ENCODE assay signal across 31 cellular contexts in genomic region chr4:65773636-65774035, GRCh38.
"Had no signal": no experiment of that assay in that cellular context is flagged by ENCODE, and none has a peak within 500 bp of the region (broad histone marks: within the 10 kb centered on the region; RNA-seq: fewer than 3 reads in every experiment).

No MANE protein-coding gene starts in this region.

- H3K36me3 ChIP-seq: esophagus muscularis mucosa, gastrocnemius medialis, WERI-Rb-1 had no signal

- H3K27ac ChIP-seq: body of pancreas, esophagus muscularis mucosa, foreskin keratinocyte, gastrocnemius medialis, WERI-Rb-1 had no signal

- H3K27me3 ChIP-seq: body of pancreas, esophagus muscularis mucosa, foreskin keratinocyte, gastrocnemius medialis had no signal

- ATAC-seq: activated CD4-positive, CD25-positive, alpha-beta regulatory T cell treated with anti-CD3 and anti-CD28 coated beads, Interleukin-2, amount 50 U/mL, for 24 hours; activated CD8-positive, alpha-beta T cell treated with anti-CD3 and anti-CD28 coated beads for 36 hours; activated T-cell treated with anti-CD3 and anti-CD28 coated beads, Interleukin-2, amount 50 U/mL, for 4 hours; activated T-helper 17 cell treated with anti-CD3 and anti-CD28 coated beads, Interleukin-2, amount 50 U/mL, for 72 hours; body of pancreas; effector memory CD8-positive, alpha-beta T cell; foreskin keratinocyte; gastrocnemius medialis; T-helper 17 cell had no signal

- H3K27ac Mint-ChIP-seq: activated B cell treated with CpG ODN at 0.5 μM for 24 hours; activated CD8-positive, alpha-beta T cell treated with anti-CD3 and anti-CD28 coated beads for 36 hours; activated naive CD8-positive, alpha-beta T cell; activated T-helper 17 cell treated with anti-CD3 and anti-CD28 coated beads, Interleukin-2, amount 50 U/mL, for 72 hours; effector memory CD8-positive, alpha-beta T cell; T-helper 17 cell; T-helper 2 cell treated with Interferon-gamma antibody and Interleukin-4, amounts not matched to agents 5 μg/mL and 100 μg/mL, for 36 hours had no signal

- H3K4me3 ChIP-seq: body of pancreas, esophagus muscularis mucosa, gastrocnemius medialis had no signal

- H3K4me1 ChIP-seq: body of pancreas, esophagus muscularis mucosa, foreskin keratinocyte, gastrocnemius medialis had no signal

- DNase-seq: activated B cell treated with CpG ODN at 0.5 μM for 24 hours; activated CD4-positive, alpha-beta T cell treated with anti-CD3 and anti-CD28 coated beads for 48 hours; activated CD4-positive, alpha-beta T cell treated with anti-CD3 and anti-CD28 coated beads, Interleukin-2, amount 50 U/mL, for 1 hour; activated CD4-positive, alpha-beta T cell treated with anti-CD3 and anti-CD28 coated beads, Interleukin-2, amount 50 U/mL, for 48 hours; activated CD8-positive, alpha-beta memory T cell treated with anti-CD3 and anti-CD28 coated beads for 24 hours; activated CD8-positive, alpha-beta T cell treated with anti-CD3 and anti-CD28 coated beads for 36 hours; activated effector memory CD4-positive, alpha-beta T cell treated with Interleukin-2 at 50 U/mL for 16 hours; activated gamma-delta T cell treated with Interleukin-2 at 50 U/mL for 16 hours; activated naive CD4-positive, alpha-beta T cell treated with anti-CD3 and anti-CD28 coated beads, Interleukin-2, amount 50 U/mL, for 16 hours; activated naive CD4-positive, alpha-beta T cell treated with Interleukin-2 at 50 U/mL for 16 hours; activated T-cell treated with anti-CD3 and anti-CD28 coated beads, Interleukin-2, amount 50 U/mL, for 4 hours; amniotic stem cell; anterior cingulate cortex; body of pancreas; caudate nucleus; cortex of kidney; dermis blood vessel endothelial cell; effector CD4-positive, alpha-beta T cell; effector memory CD8-positive, alpha-beta T cell; erythroblast; foreskin keratinocyte; gastrocnemius medialis; T-helper 1 cell; T-helper 17 cell; T1000; WERI-Rb-1 had no signal

- H3K4me3 Mint-ChIP-seq: activated B cell treated with CpG ODN at 0.5 μM for 24 hours; activated CD8-positive, alpha-beta T cell treated with anti-CD3 and anti-CD28 coated beads for 36 hours; activated naive CD8-positive, alpha-beta T cell; activated T-cell treated with anti-CD3 and anti-CD28 coated beads, Interleukin-2, amount 50 U/mL, for 4 hours; activated T-helper 17 cell treated with anti-CD3 and anti-CD28 coated beads, Interleukin-2, amount 50 U/mL, for 72 hours; effector memory CD8-positive, alpha-beta T cell; T-helper 17 cell; T-helper 2 cell treated with Interferon-gamma antibody and Interleukin-4, amounts not matched to agents 5 μg/mL and 100 μg/mL, for 36 hours had no signal

- H3K4me1 Mint-ChIP-seq: activated B cell treated with CpG ODN at 0.5 μM for 24 hours; activated T-helper 17 cell treated with anti-CD3 and anti-CD28 coated beads, Interleukin-2, amount 50 U/mL, for 72 hours; T-helper 17 cell had no signal

- H3K9me3 ChIP-seq: body of pancreas, gastrocnemius medialis had no signal

- H3K36me3 Mint-ChIP-seq: activated naive CD8-positive, alpha-beta T cell had no signal

- H3K27me3 Mint-ChIP-seq: activated B cell treated with CpG ODN at 0.5 μM for 24 hours; activated CD8-positive, alpha-beta T cell treated with anti-CD3 and anti-CD28 coated beads for 36 hours; activated naive CD8-positive, alpha-beta T cell; activated T-helper 17 cell treated with anti-CD3 and anti-CD28 coated beads, Interleukin-2, amount 50 U/mL, for 72 hours; effector memory CD8-positive, alpha-beta T cell; T-helper 17 cell had no signal
